Comparison of ENCODE assay signal across 9 cellular contexts in genomic region chr7:37901236-37901827, GRCh38. TPM values are rescaled to one million over a fixed set of nuclear protein-coding genes. Genes with fewer than 3 reads are reported as not detected.
DNase-seq lines count a peak whose midpoint lies in the region; ATAC-seq, FAIRE-seq and TF ChIP-seq lines count a peak whose summit lies in the region.
"Had no signal": no experiment of that assay in that cellular context is flagged by ENCODE, and none has a peak within 500 bp of the region (broad histone marks: within the 10 kb centered on the region; RNA-seq: fewer than 3 reads in every experiment).

No MANE protein-coding gene starts in this region.

- H3K9me3 Mint-ChIP-seq in neural crest cell = no peaks in the 10 kb centered on the region
- H3K9me3 Mint-ChIP-seq: stimulated activated naive CD8-positive, alpha-beta T cell treated with anti-CD3 and anti-CD28 coated beads, Interleukin-15, Interleukin-2, amounts not matched to agents 100 ng/mL and 50 ng/mL, for 24 hours had no signal

- no peaks in the 10 kb centered on the region for H3K36me3 Mint-ChIP-seq in neural crest cell (ENCODE audit: low read depth)

- ATAC-seq in GM18502 (IDR thresholded peaks at IDR 0.05; ENCODE audit: poor library complexity, unreplicated experiment) (no peak), GM18498 (IDR thresholded peaks at IDR 0.05; ENCODE audit: unreplicated experiment) (no peak)

- peaks cover 3% of the 10 kb centered on the region for H3K27me3 Mint-ChIP-seq in neural crest cell (ENCODE audit: low read depth)

- DNase-seq in AG08395 (ENCODE audit: low spot score) = peak; percentile 55
- DNase-seq in GM19239 (ENCODE audit: insufficient read length, low spot score) = no peak
- DNase-seq in NOMO-1 treated with DMSO at 0.1 percent for 48 hours (lab: John Stamatoyannopoulos, UW; ENCODE audit: unreplicated experiment) = peak; percentile 16
- DNase-seq in neural crest cell (ENCODE audit: low read depth, low spot score) = no peak
- no peak for DNase-seq in middle frontal gyrus (ENCODE audit: extremely low spot score, low spot score)

- TF ChIP-seq CTCF in neural crest cell (conservative IDR thresholded peaks at IDR 0.05) = peak; percentile 76

- H3K4me1 Mint-ChIP-seq in neural crest cell = no peaks in the 10 kb centered on the region

- FAIRE-seq in GM19239 (lab: Jason Lieb, UNC) = peak; percentile 59
- peak; percentile 96 for FAIRE-seq in endometrium (lab: Jason Lieb, UNC)

- no peak overlapping the region for H3K4me3 Mint-ChIP-seq in neural crest cell
- H3K4me3 Mint-ChIP-seq: stimulated activated naive CD8-positive, alpha-beta T cell treated with anti-CD3 and anti-CD28 coated beads, Interleukin-15, Interleukin-2, amounts not matched to agents 100 ng/mL and 50 ng/mL, for 24 hours had no signal

- no peak overlapping the region for H3K27ac Mint-ChIP-seq in neural crest cell (ENCODE audit: unreplicated experiment)
- H3K27ac Mint-ChIP-seq: stimulated activated naive CD8-positive, alpha-beta T cell treated with anti-CD3 and anti-CD28 coated beads, Interleukin-15, Interleukin-2, amounts not matched to agents 100 ng/mL and 50 ng/mL, for 24 hours had no signal

RNA-seq across cellular contexts. Expression of gene SFRP4, which starts 15.3 kb away (rescaled TPM):
- total RNA-seq in neural crest cell = not detected in 2 replicates

RNA-seq across cellular contexts. Expression of gene EPDR1, which starts 19.1 kb away (rescaled TPM):
- total RNA-seq in neural crest cell = 3.7 and 4.1 TPM in 2 replicates

RNA-seq across cellular contexts. Expression of gene NME8, which starts 52.9 kb away (rescaled TPM):
- not detected in 2 replicates for total RNA-seq in neural crest cell

Comparison
In these comparisons a context has a peak if more than half of its experiments do, and no peak if none do; other contexts are left out.
1. DNase-seq: peak in AG08395 (single experiment) and NOMO-1 treated with DMSO at 0.1 percent for 48 hours (single experiment); none in GM19239 (single experiment), neural crest cell (single experiment) and middle frontal gyrus (single experiment).